In the genomic region with DNA sequence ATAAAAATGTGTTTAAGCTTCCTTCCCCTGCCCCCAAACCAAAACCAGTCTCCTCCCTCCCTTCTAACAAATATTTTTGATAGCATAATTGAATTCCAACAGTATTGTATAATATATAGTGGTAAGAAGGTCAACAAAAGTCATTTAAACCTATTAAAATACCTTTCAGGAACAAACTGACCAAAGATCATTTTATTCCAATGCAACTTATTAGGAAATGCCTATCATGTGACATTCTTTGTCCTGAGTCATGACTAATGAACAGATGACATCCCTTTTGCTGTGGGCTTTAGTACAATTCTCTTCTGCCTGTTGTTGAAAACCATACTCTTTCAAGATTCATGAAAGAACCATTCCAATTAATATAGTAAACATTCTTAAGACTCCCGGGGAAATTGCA, we compare ENCODE assay signal across 2 cellular contexts.
TF ChIP-seq lines count a peak whose summit lies in the region.

No MANE protein-coding gene starts in this region.

TF ChIP-seq in SK-N-SH, 30 proteins besides CTCF, POLR2A, EP300 and RAD21 (continued from another document):
- TF ChIP-seq TEAD4 (IDR thresholded peaks at IDR 0.05; ENCODE audit: borderline replicate concordance, insufficient read depth) (no peak), TCF12 (IDR thresholded peaks at IDR 0.05) (peak; percentile 66), SMC3 (IDR thresholded peaks at IDR 0.05; ENCODE audit: low read depth, low read length) (no peak), JUND (IDR thresholded peaks at IDR 0.05) (peak; percentile 27)
- TF ChIP-seq, protein P1, sequence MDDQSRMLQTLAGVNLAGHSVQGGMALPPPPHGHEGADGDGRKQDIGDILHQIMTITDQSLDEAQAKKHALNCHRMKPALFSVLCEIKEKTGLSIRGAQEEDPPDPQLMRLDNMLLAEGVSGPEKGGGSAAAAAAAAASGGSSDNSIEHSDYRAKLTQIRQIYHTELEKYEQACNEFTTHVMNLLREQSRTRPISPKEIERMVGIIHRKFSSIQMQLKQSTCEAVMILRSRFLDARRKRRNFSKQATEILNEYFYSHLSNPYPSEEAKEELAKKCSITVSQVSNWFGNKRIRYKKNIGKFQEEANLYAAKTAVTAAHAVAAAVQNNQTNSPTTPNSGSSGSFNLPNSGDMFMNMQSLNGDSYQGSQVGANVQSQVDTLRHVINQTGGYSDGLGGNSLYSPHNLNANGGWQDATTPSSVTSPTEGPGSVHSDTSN (IDR thresholded peaks at IDR 0.05), result peak; percentile 54
TF ChIP-seq in SK-N-SH: peak in this region for 4.

TF ChIP-seq in HEK293T, 16 proteins besides CTCF, POLR2A, EP300 and RAD21 (continued from another document):
- TF ChIP-seq PKNOX1 (IDR thresholded peaks at IDR 0.05), result no peak
- no peak for TF ChIP-seq HDGF (IDR thresholded peaks at IDR 0.05; ENCODE audit: borderline replicate concordance)
- TF ChIP-seq FOXA1 (IDR thresholded peaks at IDR 0.05), result no peak
